In the genomic region with DNA sequence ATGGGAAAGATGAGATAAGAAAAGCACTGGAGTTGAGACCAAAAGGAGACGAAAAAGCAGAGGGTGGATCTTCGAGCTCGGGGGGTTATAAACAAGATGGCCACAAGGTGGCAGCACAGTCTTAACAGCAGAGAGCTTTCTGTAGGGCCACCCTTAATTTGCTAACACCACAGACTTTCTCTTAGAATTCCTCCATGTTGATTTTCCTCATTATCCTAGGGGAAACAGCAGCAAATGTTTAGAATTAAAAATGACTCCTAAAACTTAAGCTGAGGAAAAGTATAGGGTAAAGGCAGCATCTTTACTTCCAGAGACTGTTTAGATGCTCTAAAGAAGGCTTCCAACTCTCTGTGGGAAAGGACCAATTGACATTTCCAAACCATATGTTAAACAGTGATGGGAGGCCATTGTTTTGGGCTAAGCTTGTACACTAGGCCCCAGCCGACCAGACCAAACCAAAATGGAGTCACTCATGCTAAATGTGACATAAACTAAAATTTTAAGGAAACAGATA, we compare ENCODE assay signal across 8 cellular contexts. TPM values are rescaled to one million over a fixed set of nuclear protein-coding genes. Genes with fewer than 3 reads are reported as not detected.
A peak's percentile ranks its signal among the peaks of the same experiment; 100 is the strongest.
DNase-seq lines count a peak whose midpoint lies in the region; ATAC-seq and TF ChIP-seq lines count a peak whose summit lies in the region.

No MANE protein-coding gene starts in this region.

- no peaks in the 10 kb centered on the region for H3K36me3 ChIP-seq in kidney epithelial cell (ENCODE audit: control insufficient read depth, insufficient read depth, low read length)

- H3K27ac Mint-ChIP-seq in WTC11, result no peak overlapping the region

- H3K4me3 Mint-ChIP-seq in WTC11, result no peak overlapping the region

- 0 out of 2 replicates have a peak, but pooled peaks cover 4% of the 10 kb centered on the region for H3K36me3 Mint-ChIP-seq in WTC11

- DNase-seq in GM10266 (ENCODE audit: extremely low spot score), result peak; percentile 66
- DNase-seq in NCI-H2227 (lab: John Stamatoyannopoulos, UW; ENCODE audit: unreplicated experiment), result peak; percentile 84
- DNase-seq in WTC11 (ENCODE audit: low spot score), result peak; percentile 85
- peak in 59 of 61 donors; percentile 4 to 92 (median 55) for DNase-seq in caudate nucleus (lab: John Stamatoyannopoulos, UW)
- DNase-seq in kidney epithelial cell (ENCODE audit: low read depth), result peak; percentile 28
- peak; percentile 81 to 84 for DNase-seq in stimulated activated CD4-positive, alpha-beta T cell treated with anti-CD3 and anti-CD28 coated beads, Interleukin-2, amount 100 ng/mL, for 24 hours

- CTCF ChIA-PET in WTC11 (lab: Charles Lee), result interaction anchor here (0.9 to 4.8 kb wide), 26 partner anchors 9 to 1036 kb away, joined by 3 to 105 read pairs (median 4); partner anchors contain the start of genes ARPC5 and TSEN15

- peaks cover 2% of the 10 kb centered on the region; the same call in 1 of the 2 replicates for H3K27me3 Mint-ChIP-seq in WTC11 (ENCODE audit: low read depth)

- no peak overlapping the region for H3K27ac ChIP-seq in caudate nucleus (ENCODE audit: low read depth, low read length)

- TF ChIP-seq CTCF in GM10266 (IDR thresholded peaks at IDR 0.05; ENCODE audit: control insufficient read depth, insufficient read depth, low read depth, missing control alignments), result peak; percentile 81
- peak; percentile 78 for TF ChIP-seq CTCF in WTC11 (IDR thresholded peaks at IDR 0.05)
- peak; percentile 82 for TF ChIP-seq CTCF in kidney epithelial cell (IDR thresholded peaks at IDR 0.05; ENCODE audit: insufficient read depth, low read length, poor library complexity, severe bottlenecking)

- peaks cover 11% of the 10 kb centered on the region for H3K4me1 Mint-ChIP-seq in WTC11

- ATAC-seq in HG03066 (IDR thresholded peaks at IDR 0.05; ENCODE audit: low read depth, unreplicated experiment) (peak; percentile 76), WTC11 (peak; percentile 92), HG03025 (IDR thresholded peaks at IDR 0.05; ENCODE audit: low FRiP score, unreplicated experiment) (no peak)

- no peak overlapping the region for H3K4me3 ChIP-seq in kidney epithelial cell (ENCODE audit: low read depth, low read length)

- no peaks in the 10 kb centered on the region for H3K9me3 Mint-ChIP-seq in WTC11

- POLR2A ChIA-PET in WTC11 (lab: Charles Lee), result no interaction called here

- H3K27me3 ChIP-seq in kidney epithelial cell (ENCODE audit: control insufficient read depth, insufficient read depth, low read length), result no peaks in the 10 kb centered on the region

TF ChIP-seq in WTC11, 78 proteins besides CTCF, POLR2A, EP300 and RAD21:
- TF ChIP-seq ZNF396 (CRISPR knock-in tag; IDR thresholded peaks at IDR 0.05; ENCODE audit: borderline replicate concordance), result peak; percentile 86; the same call in 1 of the 2 replicates
- TF ChIP-seq ZNF532 (CRISPR knock-in tag; IDR thresholded peaks at IDR 0.05; ENCODE audit: borderline replicate concordance), result 0 out of 2 replicates have a peak, but pooled peaks have one; percentile 73
- no peak for TF ChIP-seq JUN (CRISPR knock-in tag; IDR thresholded peaks at IDR 0.05)
- peak; percentile 86 for TF ChIP-seq ZSCAN18 (CRISPR knock-in tag; IDR thresholded peaks at IDR 0.05)
- peak; percentile 34; the same call in 1 of the 2 replicates for TF ChIP-seq ZNF423 (CRISPR knock-in tag; IDR thresholded peaks at IDR 0.05)
- no peak for TF ChIP-seq GABPB1 (CRISPR knock-in tag; IDR thresholded peaks at IDR 0.05)

RNA-seq across cellular contexts. Expression of gene APOBEC4, which starts 2.5 kb away (rescaled TPM):
- total RNA-seq in WTC11 (2021) (not detected in 3 replicates), kidney epithelial cell (not detected in 2 replicates)

RNA-seq across cellular contexts. Expression of gene ARPC5, which starts 20.0 kb away (rescaled TPM):
- 51.7 to 60.9 TPM (median 56.8 TPM) in 3 replicates for total RNA-seq in WTC11 (2021)
- 140 and 163 TPM in 2 replicates for total RNA-seq in kidney epithelial cell

Comparison
In these comparisons a context has a peak if more than half of its experiments do, and no peak if none do; other contexts are left out.
1. DNase-seq: peak in every context shown above with its lines; median percentile 85 in WTC11; 84 in NCI-H2227; 82 in stimulated activated CD4-positive, alpha-beta T cell treated with anti-CD3 and anti-CD28 coated beads, Interleukin-2, amount 100 ng/mL, for 24 hours; 66 in GM10266; 55 in caudate nucleus; 28 in kidney epithelial cell.